18 cellular contexts compared by ENCODE assay signal in the genomic region with DNA sequence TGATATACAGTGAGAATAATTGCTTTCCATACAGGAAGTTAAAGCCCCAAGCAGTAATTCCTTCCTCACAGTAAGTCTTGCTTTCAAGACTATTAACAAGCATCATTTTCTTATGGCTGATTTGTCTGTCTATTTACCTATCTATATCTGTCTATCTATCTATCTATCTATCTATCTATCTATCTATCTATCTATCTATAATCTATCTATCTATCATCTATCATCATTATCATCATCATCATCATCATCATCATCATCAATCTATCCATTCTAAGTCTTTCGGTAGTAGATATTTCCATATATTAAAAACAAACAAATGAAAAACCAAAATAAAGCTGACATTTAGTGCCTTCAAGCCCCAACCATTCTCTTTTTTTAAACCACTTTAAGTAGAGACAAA.
"Had no signal": no experiment of that assay in that cellular context is flagged by ENCODE, and none has a peak within 500 bp of the region (broad histone marks: within the 10 kb centered on the region; RNA-seq: fewer than 3 reads in every experiment).

No MANE protein-coding gene starts in this region.

- H3K79me2 ChIP-seq: hepatocyte had no signal

- H3K4me3 ChIP-seq: hepatocyte, lower lobe of right lung, ovary, right atrium auricular region, skin epidermis, tibial nerve, uterus had no signal

- H3K27ac ChIP-seq: hepatocyte, lower lobe of right lung, ovary, uterus had no signal

- H3K4me1 ChIP-seq: lower lobe of right lung, right atrium auricular region, uterus had no signal

- H3K27me3 ChIP-seq: ovary, right atrium auricular region, tibial nerve, uterus had no signal

- DNase-seq: islet precursor cell; lower lobe of right lung; mammary epithelial cell; mesenchymal stem cell; naive thymus-derived CD8-positive, alpha-beta T cell; nephron progenitor cell; ovary; stimulated activated CD4-positive, alpha-beta T cell treated with anti-CD3 and anti-CD28 coated beads, Interleukin-12 subunit alpha, Interleukin-12 subunit beta, amount 100 ng/mL, for 4 hours; stimulated activated CD4-positive, alpha-beta T cell treated with anti-CD3 and anti-CD28 coated beads, Interleukin-15, amount 100 ng/mL, for 24 hours; stimulated activated CD4-positive, alpha-beta T cell treated with anti-CD3 and anti-CD28 coated beads, Interleukin-2, amount 100 ng/mL, for 24 hours; stimulated activated CD4-positive, alpha-beta T cell treated with anti-CD3 and anti-CD28 coated beads, Interleukin-4, amount 100 ng/mL, for 1 hour; stimulated activated naive B cell treated with anti-CD40 and anti-IgM and Interleukin-4, amounts not matched to agents 10 μg/mL and 1 μg/mL and 100 μg/mL, for 72 hours; uterus had no signal

- H3K36me3 ChIP-seq: lower lobe of right lung, ovary, right atrium auricular region, tibial nerve, uterus had no signal

- H2AFZ ChIP-seq: hepatocyte had no signal

- H3K9me3 ChIP-seq: lower lobe of right lung, ovary, right atrium auricular region, tibial nerve, uterus had no signal

- ATAC-seq: left lobe of liver; lower lobe of right lung; naive thymus-derived CD8-positive, alpha-beta T cell; stimulated activated naive B cell treated with anti-CD40 and anti-IgM and Interleukin-4, amounts not matched to agents 10 μg/mL and 1 μg/mL and 100 μg/mL, for 72 hours had no signal

- H3K4me2 ChIP-seq: hepatocyte had no signal
